In the genomic region with DNA sequence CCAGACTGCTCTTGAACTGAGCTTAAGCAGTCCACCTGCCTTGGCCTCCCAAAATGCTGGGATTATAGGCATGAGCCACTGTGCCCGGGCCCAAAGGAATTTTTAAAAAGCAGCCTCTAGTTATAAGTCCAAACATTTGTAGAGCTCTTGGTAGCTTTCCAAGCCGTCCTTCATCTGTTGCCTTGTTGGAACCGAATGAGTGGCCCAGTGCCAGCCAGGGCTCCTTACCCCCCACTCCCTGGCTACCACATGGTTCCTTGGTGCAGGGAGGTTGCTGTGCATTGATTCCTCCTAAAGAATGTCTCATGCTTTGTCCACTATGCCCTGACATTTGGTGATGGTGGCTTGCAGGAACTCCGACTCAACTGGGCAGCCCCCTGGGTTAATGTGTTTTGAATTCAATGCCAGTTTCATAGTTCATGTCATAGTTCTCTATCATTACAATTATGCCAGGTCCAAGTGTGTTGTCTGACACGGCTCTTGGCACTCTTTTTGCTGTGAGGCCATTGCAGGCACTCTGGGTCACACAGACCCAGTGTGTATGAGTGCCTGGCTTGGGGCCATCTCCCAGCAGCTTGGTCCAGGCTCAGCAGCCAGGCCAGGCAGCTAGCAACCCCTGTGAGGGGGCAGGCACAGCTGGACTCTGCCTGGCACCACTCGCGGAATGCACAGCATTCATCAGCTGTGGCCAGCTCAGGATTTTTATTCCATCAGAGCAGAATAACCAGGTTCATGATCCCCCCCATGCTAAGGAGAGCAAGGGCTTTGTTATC, we compare ENCODE assay signal across 13 cellular contexts. TPM values are rescaled to one million over a fixed set of nuclear protein-coding genes. Genes with fewer than 3 reads are reported as not detected.
DNase-seq lines count a peak whose midpoint lies in the region; ATAC-seq and TF ChIP-seq lines count a peak whose summit lies in the region.
"Had no signal": no experiment of that assay in that cellular context is flagged by ENCODE, and none has a peak within 500 bp of the region (broad histone marks: within the 10 kb centered on the region; RNA-seq: fewer than 3 reads in every experiment).

No MANE protein-coding gene starts in this region.

- ATAC-seq in lower lobe of right lung (peak; percentile 48 to 53), HG02938 (IDR thresholded peaks at IDR 0.05; ENCODE audit: unreplicated experiment) (no peak)
- ATAC-seq: stimulated activated naive CD8-positive, alpha-beta T cell treated with anti-CD3 and anti-CD28 coated beads, Interleukin-15, Interleukin-2, amounts not matched to agents 100 U/mL and 50 U/mL, for 24 hours had no signal

- WGBS in stomach, 5 donors: 20 to 43% (median 29%) methylated on average over 6 to 7 of the region's 7 CpGs
- WGBS in lower leg skin, 2 donors: 43 to 44% methylated on average over 7 of the region's 7 CpGs

- H3K9me3 ChIP-seq in MG63 (no peaks in the 10 kb centered on the region), lower lobe of right lung (no peaks in the 10 kb centered on the region), stomach (no peaks in the 10 kb centered on the region)

- no peak for TF ChIP-seq CTCF in lower lobe of right lung (IDR thresholded peaks at IDR 0.05)
- no peak for TF ChIP-seq CTCF in stomach (IDR thresholded peaks at IDR 0.05)
- TF ChIP-seq CTCF in lower leg skin (IDR thresholded peaks at IDR 0.05): no peak

- TF ChIP-seq EP300 in stomach (IDR thresholded peaks at IDR 0.05): no peak

- H3K36me3 ChIP-seq in MG63 (peaks cover 32% of the 10 kb centered on the region), lower lobe of right lung (peaks cover 38% of the 10 kb centered on the region), stomach (peaks cover 18 to 46% (median 41%) of the 10 kb centered on the region in 4 donors)

- H3K4me1 ChIP-seq in lower lobe of right lung: peaks cover 56% of the 10 kb centered on the region
- peaks cover 52 to 72% (median 66%) of the 10 kb centered on the region in 4 donors for H3K4me1 ChIP-seq in stomach

- no peak for TF ChIP-seq POLR2A in stomach (IDR thresholded peaks at IDR 0.05)
- TF ChIP-seq POLR2A in lower leg skin (IDR thresholded peaks at IDR 0.05): no peak

- DNase-seq in MG63: peak; percentile 86
- peak; percentile 56 for DNase-seq in cerebellum (ENCODE audit: low spot score)
- DNase-seq in lower lobe of right lung: peak; percentile 69
- peak; percentile 85 for DNase-seq in stomach
- no peak for DNase-seq in DMS114 treated with DMSO at 0.1 percent for 48 hours (lab: John Stamatoyannopoulos, UW; ENCODE audit: unreplicated experiment)
- no peak for DNase-seq in NCI-H1092 treated with DMSO at 0.1 percent for 48 hours (lab: John Stamatoyannopoulos, UW)
- DNase-seq in lower leg skin (ENCODE audit: low spot score in 2 of 2): no peak
- DNase-seq: activated CD4-positive, alpha-beta T cell treated with anti-CD3 and anti-CD28 coated beads, Interleukin-2, amount 50 U/mL, for 4 hours; DND-41; HFFc6; NCI-H187 treated with DMSO at 0.1 percent for 48 hours; stimulated activated naive CD8-positive, alpha-beta T cell treated with anti-CD3 and anti-CD28 coated beads, Interleukin-15, Interleukin-2, amounts not matched to agents 100 U/mL and 50 U/mL, for 24 hours had no signal

- intact Hi-C loops in lower lobe of right lung (cut with DNase I) (no loop called here), stomach (cut with DNase I; ENCODE audit: low total_unique reads) (no loop called here), lower leg skin (cut with DNase I; ENCODE audit: low total_unique reads) (no loop called here)

- peak overlapping the region; percentile 13 for H3K27ac ChIP-seq in lower lobe of right lung
- H3K27ac ChIP-seq in stomach: peak overlapping the region; percentile 79 to 95 (median 85)

- H3K4me3 ChIP-seq in MG63 (no peak overlapping the region), lower lobe of right lung (no peak overlapping the region), stomach (no peak overlapping the region), lower leg skin (ENCODE audit: low read depth, poor library complexity, severe bottlenecking) (no peak overlapping the region)

- H3K27me3 ChIP-seq in MG63 (no peaks in the 10 kb centered on the region), lower lobe of right lung (ENCODE audit: low read depth) (no peaks in the 10 kb centered on the region), stomach (no peaks in the 10 kb centered on the region)

RNA-seq across cellular contexts. Expression of a gene that starts 13.3 kb away (rescaled TPM):
- 13.8 and 25.3 TPM in 2 replicates for total RNA-seq in MG63 (2014; rRNA removed; shearing (Covaris generic); ENCODE audit: low replicate concordance)
- total RNA-seq in cerebellum (16.8 TPM), lower lobe of right lung (32.2 TPM), stomach (100 to 1,000 TPM in 3 of 5 donors, 10 to 100 TPM in 2; 31.4 to 155 (median 112) TPM), lower leg skin (100 to 1,000 TPM; 124 to 150 (median 143) TPM)
- polyA plus RNA-seq in stomach: 10 to 100 TPM; 17.7 to 55.1 (median 35.6) TPM

RNA-seq across cellular contexts. Expression of a gene that starts 43.5 kb away (rescaled TPM):
- total RNA-seq in MG63 (2014; rRNA removed; shearing (Covaris generic); ENCODE audit: low replicate concordance): 303 and 347 TPM in 2 replicates
- total RNA-seq in cerebellum (387 TPM), lower lobe of right lung (385 TPM), stomach (100 to 1,000 TPM; 271 to 452 (median 385) TPM), lower leg skin (100 to 1,000 TPM; 392 to 558 (median 489) TPM)
- polyA plus RNA-seq in stomach: 100 to 1,000 TPM; 254 to 657 (median 378) TPM

RNA-seq across cellular contexts. Expression of a gene that starts 48.6 kb away (rescaled TPM):
- total RNA-seq in MG63 (2014; rRNA removed; shearing (Covaris generic); ENCODE audit: low replicate concordance): 40.9 and 61.1 TPM in 2 replicates
- total RNA-seq in cerebellum (17.9 TPM), lower lobe of right lung (18.3 TPM), stomach (100 to 1,000 TPM in 1 of 5 donors, 10 to 100 TPM in 3, 1 to 10 TPM in 1; 6.8 to 210 (median 18.3) TPM), lower leg skin (10 to 100 TPM; 36.2 to 61.6 (median 53.0) TPM)
- 10 to 100 TPM; 12.5 to 19.0 (median 14.8) TPM for polyA plus RNA-seq in stomach

Comparison
In these comparisons a context has a peak if more than half of its experiments do, and no peak if none do; other contexts are left out.
1. DNase-seq: peak in MG63 (single experiment), cerebellum (single experiment), lower lobe of right lung (single experiment) and stomach (single experiment); none in DMS114 treated with DMSO at 0.1 percent for 48 hours (single experiment), NCI-H1092 treated with DMSO at 0.1 percent for 48 hours (single experiment) and lower leg skin (0 of 2).